Comparison of ENCODE assay signal across 15 cellular contexts in the genomic region with DNA sequence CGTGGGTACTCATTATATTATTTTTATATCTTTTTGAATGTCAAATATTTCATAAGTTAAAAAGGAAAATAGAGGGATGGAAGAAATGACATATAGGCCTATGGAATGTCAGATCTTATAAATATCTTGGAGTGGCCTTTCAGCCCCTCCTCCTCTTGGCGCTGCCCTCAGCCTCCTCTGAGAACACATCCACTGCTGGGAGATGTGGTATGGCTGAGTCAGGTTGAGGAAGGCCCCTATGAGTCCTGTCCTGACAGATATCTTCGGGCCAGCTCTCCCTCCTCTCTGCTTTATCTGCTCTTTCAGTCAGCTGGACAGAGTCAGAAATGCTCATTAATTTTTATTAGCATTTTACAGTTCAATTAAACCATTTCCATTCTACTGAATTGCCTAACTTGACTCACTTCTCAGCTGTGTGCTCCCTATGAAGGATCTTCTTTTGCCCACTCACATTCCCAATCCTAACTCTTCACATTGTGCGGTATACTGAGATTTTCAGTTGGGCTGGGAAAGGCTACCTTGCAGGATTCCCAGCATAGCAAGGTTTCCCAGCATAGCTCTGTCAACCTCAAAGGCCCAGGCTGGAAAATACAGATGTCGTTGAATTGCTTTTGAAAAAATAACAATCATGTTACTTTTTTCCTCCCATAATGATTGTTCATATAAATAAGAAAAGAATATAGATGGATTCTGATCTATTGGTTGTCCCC.
DNase-seq lines count a peak whose midpoint lies in the region; ATAC-seq and TF ChIP-seq lines count a peak whose summit lies in the region.
"Had no signal": no experiment of that assay in that cellular context is flagged by ENCODE, and none has a peak within 500 bp of the region (broad histone marks: within the 10 kb centered on the region; RNA-seq: fewer than 3 reads in every experiment).

No MANE protein-coding gene starts in this region.

- no TSS peak for BruUV-seq in IMR-90 (replicated peaks; lab: Mats Ljungman, UMichigan)

- peak overlapping the region; percentile 52; the same call in 1 of the 2 replicates for H3K14ac ChIP-seq in IMR-90 (replicated peaks; ENCODE audit: low read depth, low read length)

- no peak overlapping the region for H3K9ac ChIP-seq in IMR-90 (ENCODE audit: low read depth, low read length)
- H3K9ac ChIP-seq: BLaER1 had no signal

- H3K79me1 ChIP-seq in IMR-90 (ENCODE audit: low read depth in 1 of 2, low read length in 2 of 2), result 0 out of 4 replicates have a peak, but pooled peaks cover 0 to 3% of the 10 kb centered on the region in 2 experiments

- no peak for TF ChIP-seq POLR2A in IMR-90 (IDR thresholded peaks at IDR 0.05; ENCODE audit: low read depth, low read length)

- peak overlapping the region; percentile 79; the same call in 1 of the 2 replicates for H2BK120ac ChIP-seq in IMR-90 (ENCODE audit: low read depth, low read length)

- CTCF ChIA-PET in IMR-90 (lab: Yijun Ruan, JAX), result no interaction called here

- TF ChIP-seq CTCF in IMR-90 (conservative IDR thresholded peaks at IDR 0.05; ENCODE audit: low read depth, low read length) (no peak), choroid plexus epithelial cell (conservative IDR thresholded peaks at IDR 0.05; ENCODE audit: low read depth, low read length) (no peak)

- H3K27me3 ChIP-seq in IMR-90 (ENCODE audit: control insufficient read depth, insufficient read depth, low read length), result no peaks in the 10 kb centered on the region

- no peak overlapping the region for H2AK9ac ChIP-seq in IMR-90 (replicated peaks; ENCODE audit: low read depth, low read length, poor library complexity)

- 0 out of 2 replicates have a peak overlapping the region, but pooled peaks have one; percentile 56 for H3K23ac ChIP-seq in IMR-90 (ENCODE audit: low read depth, low read length)

- no peak for TF ChIP-seq RAD21 in IMR-90 (IDR thresholded peaks at IDR 0.05; ENCODE audit: low read length)

- no peaks in the 10 kb centered on the region for H3K9me3 ChIP-seq in IMR-90 (ENCODE audit: control insufficient read depth, insufficient read depth, low read length)
- H3K9me3 ChIP-seq: BLaER1 had no signal

- 0 out of 2 replicates have a peak overlapping the region, but pooled peaks have one; percentile 10 for H3K18ac ChIP-seq in IMR-90 (ENCODE audit: low read depth, low read length)

- H2BK5ac ChIP-seq in IMR-90 (ENCODE audit: low read depth, low read length, poor library complexity, severe bottlenecking), result peak overlapping the region; percentile 22

- H4K20me1 ChIP-seq in IMR-90 (ENCODE audit: insufficient read depth, low read length), result no peaks in the 10 kb centered on the region
- H4K20me1 ChIP-seq: BLaER1 had no signal

- H3K36me3 ChIP-seq in IMR-90 (ENCODE audit: control insufficient read depth, insufficient read depth, low read length), result no peaks in the 10 kb centered on the region

- no peak overlapping the region for H3K4me2 ChIP-seq in IMR-90 (ENCODE audit: low read depth, low read length)
- H3K4me2 ChIP-seq: BLaER1 had no signal

- no peak overlapping the region; the same call in 1 of the 2 replicates for H4K91ac ChIP-seq in IMR-90 (ENCODE audit: insufficient read depth, low read depth, low read length)

- H2AFZ ChIP-seq in IMR-90 (replicated peaks; ENCODE audit: low read length, poor library complexity), result no peak overlapping the region

- H3K9me1 ChIP-seq in IMR-90 (ENCODE audit: insufficient read depth, low read length), result 0 out of 2 replicates have a peak, but pooled peaks cover 2% of the 10 kb centered on the region

- peak overlapping the region; percentile 50; the same call in 1 of the 2 replicates for H3K4ac ChIP-seq in IMR-90 (ENCODE audit: low read depth, low read length)

- peaks cover 1% of the 10 kb centered on the region; the same call in 1 of the 2 replicates for H3K4me1 ChIP-seq in IMR-90 (ENCODE audit: control insufficient read depth, insufficient read depth, low read length)
- H3K4me1 ChIP-seq: BLaER1 had no signal

- dilution Hi-C loops in IMR-90 (cut with HindIII; ENCODE audit: low sequenced_read_pairs, unreplicated experiment), result no loop called here

- no peak overlapping the region for H2AK5ac ChIP-seq in IMR-90 (ENCODE audit: low read depth, low read length)

- H3K56ac ChIP-seq in IMR-90 (ENCODE audit: extremely low read depth, insufficient read depth, low read length), result no peak overlapping the region

- H4K5ac ChIP-seq in IMR-90 (ENCODE audit: low read depth, low read length), result no peak overlapping the region

- H4K8ac ChIP-seq in IMR-90 (ENCODE audit: low read depth in 2 of 2, low read length in 2 of 2), result peak overlapping the region in 1 of 2 experiments; percentile 52; a peak in 1 of 4 replicates

- intact Hi-C loops in IMR-90 (cut with micrococcal nuclease), result loop anchor here (10.0 kb wide), 1 partner anchor 78 kb away; no protein-coding TSS in a partner anchor

- peak; percentile 20 for DNase-seq in AG08396 (ENCODE audit: low spot score)
- DNase-seq in IMR-90, result peak; percentile 78
- peak; percentile 77 for DNase-seq in choroid plexus epithelial cell (ENCODE audit: low read depth)
- peak; percentile 63 for DNase-seq in myocyte (ENCODE audit: low read depth)
- DNase-seq in NCI-H345 treated with DMSO at 0.1 percent for 48 hours (lab: John Stamatoyannopoulos, UW; ENCODE audit: unreplicated experiment), result no peak
- no peak for DNase-seq in NCI-H1048 (lab: John Stamatoyannopoulos, UW)
- DNase-seq: activated CD8-positive, alpha-beta memory T cell treated with anti-CD3 and anti-CD28 coated beads, Interleukin-2, amount 50 U/mL, for 4 hours; DMS79 treated with DMSO at 0.1 percent for 48 hours; NCI-H1436 treated with DMSO at 0.1 percent for 48 hours; NCI-H524; SHP77 treated with DMSO at 0.1 percent for 48 hours; WERI-Rb-1 had no signal

- in situ Hi-C loops in IMR-90 (cut with MboI; ENCODE audit: low sequenced_read_pairs), result no loop called here

- POLR2A ChIA-PET in IMR-90 (lab: Charles Lee; ENCODE audit: unreplicated experiment), result no interaction called here

- no peak overlapping the region for H3K27ac ChIP-seq in IMR-90 (ENCODE audit: insufficient read depth, low read length)
- H3K27ac ChIP-seq: BLaER1, WERI-Rb-1 had no signal

- H2BK15ac ChIP-seq in IMR-90 (ENCODE audit: low read depth, low read length), result no peak overlapping the region

- WGBS in IMR-90 (ENCODE audit: extremely low coverage in 2 of 2, insufficient read length in 1 of 2), 2 experiments, result 20% methylated on average over 1 of the region's 5 CpGs; no CpG with 5 or more reads in 1 of the 2 experiments

- ATAC-seq in IMR-90 (ENCODE audit: low read depth) (peak; percentile 90), HG03457 (IDR thresholded peaks at IDR 0.05; ENCODE audit: unreplicated experiment) (no peak), GM18498 (IDR thresholded peaks at IDR 0.05; ENCODE audit: unreplicated experiment) (no peak)

- no peak overlapping the region for H3K4me3 ChIP-seq in IMR-90 (ENCODE audit: insufficient read depth, low read depth, low read length)
- no peak overlapping the region for H3K4me3 ChIP-seq in choroid plexus epithelial cell (ENCODE audit: low read depth, low read length)
- H3K4me3 ChIP-seq: BLaER1 had no signal

- H2BK20ac ChIP-seq in IMR-90 (ENCODE audit: low read depth, low read length), result no peak overlapping the region; the same call in 1 of the 2 replicates

TF ChIP-seq in IMR-90, 13 proteins besides CTCF, POLR2A, EP300 and RAD21:
- TF ChIP-seq SMC3 (IDR thresholded peaks at IDR 0.05; ENCODE audit: low read depth, low read length) (no peak), FOS (IDR thresholded peaks at IDR 0.05; ENCODE audit: low read depth, low read length) (no peak), MAZ (IDR thresholded peaks at IDR 0.05; ENCODE audit: borderline replicate concordance, low read depth, low read length) (no peak), RFX5 (IDR thresholded peaks at IDR 0.05; ENCODE audit: low read depth, low read length) (no peak), NFE2L2 (IDR thresholded peaks at IDR 0.05; ENCODE audit: low read depth, low read length) (no peak), BHLHE40 (IDR thresholded peaks at IDR 0.05; ENCODE audit: low read depth, low read length) (no peak), MXI1 (IDR thresholded peaks at IDR 0.05; ENCODE audit: borderline replicate concordance, low read depth, low read length) (no peak), CHD1 (IDR thresholded peaks at IDR 0.05; ENCODE audit: low read depth, low read length) (no peak), RCOR1 (IDR thresholded peaks at IDR 0.05; ENCODE audit: insufficient replicate concordance, low read length) (no peak), MAFK (IDR thresholded peaks at IDR 0.05; ENCODE audit: low read depth, low read length) (no peak)
- TF ChIP-seq, protein P1, sequence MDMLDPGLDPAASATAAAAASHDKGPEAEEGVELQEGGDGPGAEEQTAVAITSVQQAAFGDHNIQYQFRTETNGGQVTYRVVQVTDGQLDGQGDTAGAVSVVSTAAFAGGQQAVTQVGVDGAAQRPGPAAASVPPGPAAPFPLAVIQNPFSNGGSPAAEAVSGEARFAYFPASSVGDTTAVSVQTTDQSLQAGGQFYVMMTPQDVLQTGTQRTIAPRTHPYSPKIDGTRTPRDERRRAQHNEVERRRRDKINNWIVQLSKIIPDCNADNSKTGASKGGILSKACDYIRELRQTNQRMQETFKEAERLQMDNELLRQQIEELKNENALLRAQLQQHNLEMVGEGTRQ (IDR thresholded peaks at IDR 0.05; ENCODE audit: low read depth, low read length), result no peak
- TF ChIP-seq, protein P2, sequence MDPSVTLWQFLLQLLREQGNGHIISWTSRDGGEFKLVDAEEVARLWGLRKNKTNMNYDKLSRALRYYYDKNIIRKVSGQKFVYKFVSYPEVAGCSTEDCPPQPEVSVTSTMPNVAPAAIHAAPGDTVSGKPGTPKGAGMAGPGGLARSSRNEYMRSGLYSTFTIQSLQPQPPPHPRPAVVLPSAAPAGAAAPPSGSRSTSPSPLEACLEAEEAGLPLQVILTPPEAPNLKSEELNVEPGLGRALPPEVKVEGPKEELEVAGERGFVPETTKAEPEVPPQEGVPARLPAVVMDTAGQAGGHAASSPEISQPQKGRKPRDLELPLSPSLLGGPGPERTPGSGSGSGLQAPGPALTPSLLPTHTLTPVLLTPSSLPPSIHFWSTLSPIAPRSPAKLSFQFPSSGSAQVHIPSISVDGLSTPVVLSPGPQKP (IDR thresholded peaks at IDR 0.05; ENCODE audit: borderline replicate concordance, low read depth, low read length), result no peak

Comparison
In these comparisons a context has a peak if more than half of its experiments do, and no peak if none do; other contexts are left out.
1. DNase-seq: peak in AG08396 (single experiment), IMR-90 (single experiment), choroid plexus epithelial cell (single experiment) and myocyte (single experiment); none in NCI-H345 treated with DMSO at 0.1 percent for 48 hours (single experiment) and NCI-H1048 (single experiment).